ENCODE assay signal across 24 cellular contexts in the genomic region with DNA sequence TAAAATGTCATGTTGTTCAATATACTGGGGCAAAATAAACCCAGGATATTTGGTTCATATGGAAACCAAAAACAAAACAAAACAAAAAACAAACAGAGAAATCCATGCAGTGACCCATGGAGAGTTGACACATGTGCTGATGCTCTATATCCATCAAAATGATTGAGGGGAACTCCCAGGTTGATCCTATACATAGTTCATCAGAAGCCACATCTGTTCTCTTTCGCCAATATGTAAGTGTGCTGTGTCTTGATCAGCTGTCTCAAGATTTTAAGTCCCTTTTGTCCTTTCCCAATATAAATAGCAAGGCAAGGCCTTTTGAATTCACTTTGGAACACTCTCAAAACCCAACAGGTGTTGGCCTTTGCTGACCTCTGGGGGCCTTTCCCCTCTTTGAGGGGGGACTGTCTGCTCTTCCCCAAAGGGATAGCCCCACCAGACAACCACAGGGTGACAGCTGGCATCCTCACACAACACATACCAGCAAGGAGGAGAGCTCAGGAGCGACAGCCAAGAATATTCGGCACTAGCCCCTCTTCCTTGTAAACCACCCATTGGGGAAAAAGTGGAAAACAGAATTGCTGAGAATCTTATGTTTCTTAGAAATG.
DNase-seq lines count a peak whose midpoint lies in the region.
"Had no signal": no experiment of that assay in that cellular context is flagged by ENCODE, and none has a peak within 500 bp of the region (broad histone marks: within the 10 kb centered on the region; RNA-seq: fewer than 3 reads in every experiment).

No MANE protein-coding gene starts in this region.

- no peak overlapping the region for H3K4me2 ChIP-seq in mesenchymal stem cell (ENCODE audit: low read length, poor library complexity, severe bottlenecking)
- H3K4me2 ChIP-seq in skeletal muscle satellite cell (ENCODE audit: low read length), result peak overlapping the region; percentile 16

- H3K9me3 ChIP-seq in mesenchymal stem cell (ENCODE audit: control insufficient read depth, low read length) (no peaks in the 10 kb centered on the region), skeletal muscle satellite cell (replicated peaks; ENCODE audit: low read length) (no peaks in the 10 kb centered on the region)
- H3K9me3 ChIP-seq: BE2C, HAP-1 had no signal

- no peak overlapping the region for H3K23ac ChIP-seq in mesenchymal stem cell (ENCODE audit: low read length in 2 of 2)

- H3K4me1 ChIP-seq in mesenchymal stem cell (ENCODE audit: control insufficient read depth, insufficient read depth, low read depth, low read length), result no peaks in the 10 kb centered on the region
- H3K4me1 ChIP-seq in skeletal muscle satellite cell (ENCODE audit: control insufficient read depth, insufficient read depth, low read length), result peaks cover 32% of the 10 kb centered on the region
- H3K4me1 ChIP-seq: BE2C, HAP-1 had no signal

- no peak overlapping the region for H4K8ac ChIP-seq in mesenchymal stem cell (ENCODE audit: low read length)

- no peak overlapping the region for H3K27ac ChIP-seq in mesenchymal stem cell (ENCODE audit: low read length, poor library complexity, severe bottlenecking)
- H3K27ac ChIP-seq: GM23248, HL-60 had no signal

- no peaks in the 10 kb centered on the region for H3K79me1 ChIP-seq in mesenchymal stem cell (replicated peaks; ENCODE audit: low read length, poor library complexity, severe bottlenecking)

- H2BK12ac ChIP-seq in mesenchymal stem cell (ENCODE audit: low read length in 2 of 2), result no peak overlapping the region

- H3K9ac ChIP-seq in mesenchymal stem cell (ENCODE audit: low read length), result no peak overlapping the region
- H3K9ac ChIP-seq in skeletal muscle satellite cell (ENCODE audit: low read depth, low read length), result no peak overlapping the region
- H3K9ac ChIP-seq: GM23248 had no signal

- H2BK15ac ChIP-seq in mesenchymal stem cell (ENCODE audit: low read depth, poor library complexity, severe bottlenecking), result no peak overlapping the region

- no peak overlapping the region for H4K91ac ChIP-seq in mesenchymal stem cell (ENCODE audit: low read length)

- peak; percentile 79 for DNase-seq in NCI-H82 (lab: John Stamatoyannopoulos, UW)
- DNase-seq in NCI-H82 treated with DMSO at 0.1 percent for 48 hours (lab: John Stamatoyannopoulos, UW; ENCODE audit: unreplicated experiment), result no peak
- DNase-seq in LHCN-M2 (ENCODE audit: low read depth), result peak; percentile 81
- DNase-seq in mesenchymal stem cell, result peak; percentile 22
- no peak for DNase-seq in T1000 (lab: John Stamatoyannopoulos, UW)
- DNase-seq in NCI-H1105 treated with DMSO at 0.1 percent for 48 hours (lab: John Stamatoyannopoulos, UW), result no peak
- no peak for DNase-seq in NCI-H2196 treated with DMSO at 0.1 percent for 48 hours (lab: John Stamatoyannopoulos, UW; ENCODE audit: unreplicated experiment)
- DNase-seq: BE2C; Calu3; CD8-positive, alpha-beta T cell; DMS79 treated with DMSO at 0.1 percent for 48 hours; IMR-90; Karpas-422; MM.1S; NCI-H1092; NCI-H146; NCI-H2029 treated with DMSO at 0.1 percent for 48 hours; NCI-H510A; NCI-H774; SHP77 had no signal

- H3K4me3 ChIP-seq in mesenchymal stem cell (ENCODE audit: insufficient read depth in 1 of 2, low read depth in 1 of 2, low read length in 2 of 2) (no peak overlapping the region), skeletal muscle satellite cell (ENCODE audit: low read length) (no peak overlapping the region)
- H3K4me3 ChIP-seq: GM23248, HAP-1 had no signal

- no peaks in the 10 kb centered on the region for H3K27me3 ChIP-seq in mesenchymal stem cell (ENCODE audit: control insufficient read depth in 1 of 2, insufficient read depth in 1 of 2, low read length in 2 of 2)
- H3K27me3 ChIP-seq in skeletal muscle satellite cell (ENCODE audit: control insufficient read depth, insufficient read depth, low read length), result no peaks in the 10 kb centered on the region
- H3K27me3 ChIP-seq: BE2C had no signal

- H3K14ac ChIP-seq in mesenchymal stem cell (ENCODE audit: low read length in 2 of 2), result no peak overlapping the region

- 100% methylated on average over 1 of the region's 3 CpGs for WGBS in mesenchymal stem cell

- no peak overlapping the region for H3K4ac ChIP-seq in mesenchymal stem cell (ENCODE audit: low read depth in 1 of 2, low read length in 2 of 2)

- no peak overlapping the region for H3K18ac ChIP-seq in mesenchymal stem cell (ENCODE audit: low read depth in 1 of 2, low read length in 2 of 2)

- H2BK120ac ChIP-seq in mesenchymal stem cell (ENCODE audit: low read depth, low read length), result no peak overlapping the region

- no peak overlapping the region for H2AK5ac ChIP-seq in mesenchymal stem cell (ENCODE audit: low read length, severe bottlenecking)

- H3K36me3 ChIP-seq in mesenchymal stem cell (ENCODE audit: control insufficient read depth in 1 of 2, insufficient read depth in 2 of 2, low read depth in 1 of 2, low read length in 2 of 2), result no peaks in the 10 kb centered on the region
- no peaks in the 10 kb centered on the region for H3K36me3 ChIP-seq in skeletal muscle satellite cell (ENCODE audit: insufficient read depth, low read length)
- H3K36me3 ChIP-seq: BE2C, HAP-1 had no signal

- H2AFZ ChIP-seq in mesenchymal stem cell (ENCODE audit: low read depth, low read length), result no peak overlapping the region
- H2AFZ ChIP-seq: GM23248 had no signal

- no peak overlapping the region for H2BK5ac ChIP-seq in mesenchymal stem cell (ENCODE audit: low read depth, low read length, poor library complexity, severe bottlenecking)

Comparison
In these comparisons a context has a peak if more than half of its experiments do, and no peak if none do; other contexts are left out.
1. DNase-seq: peak in NCI-H82 (single experiment), LHCN-M2 (single experiment) and mesenchymal stem cell (single experiment); none in NCI-H82 treated with DMSO at 0.1 percent for 48 hours (single experiment), T1000 (single experiment), NCI-H1105 treated with DMSO at 0.1 percent for 48 hours (single experiment) and NCI-H2196 treated with DMSO at 0.1 percent for 48 hours (single experiment).